ENCODE assay signal across 34 cellular contexts in genomic region chr9:69151506-69151905, GRCh38.
"Had no signal": no experiment of that assay in that cellular context is flagged by ENCODE, and none has a peak within 500 bp of the region (broad histone marks: within the 10 kb centered on the region; RNA-seq: fewer than 3 reads in every experiment).

No MANE protein-coding gene starts in this region.

- H3K4me1 Mint-ChIP-seq: activated CD4-positive, alpha-beta memory T cell treated with anti-CD3 and anti-CD28 coated beads, Interleukin-2, amount 10 ng/mL, durations not matched to agents 7 days and 5 days; activated CD4-positive, alpha-beta T cell treated with anti-CD3 and anti-CD28 coated beads, Interleukin-2, amount 10 ng/mL, durations not matched to agents 24 days and 14 days; activated naive CD4-positive, alpha-beta T cell treated with anti-CD3 and anti-CD28 coated beads, Interleukin-2, amount 10 ng/mL, durations not matched to agents 7 days and 5 days; activated naive CD4-positive, alpha-beta T cell treated with anti-CD3 and anti-CD28 coated beads, Interleukin-2, amount 50 U/mL, for 24 hours; activated naive CD8-positive, alpha-beta T cell treated with anti-CD3 and anti-CD28 coated beads, Interleukin-2, amount 10 ng/mL, durations not matched to agents 7 days and 5 days; activated naive CD8-positive, alpha-beta T cell treated with anti-CD3 and anti-CD28 coated beads, Interleukin-2, amount 50 U/mL, for 24 hours had no signal

- H3K9me3 Mint-ChIP-seq: activated CD4-positive, alpha-beta memory T cell treated with anti-CD3 and anti-CD28 coated beads, Interleukin-2, amount 10 ng/mL, durations not matched to agents 7 days and 5 days; activated CD4-positive, alpha-beta T cell treated with anti-CD3 and anti-CD28 coated beads, Interleukin-2, amount 10 ng/mL, durations not matched to agents 24 days and 14 days; activated naive CD4-positive, alpha-beta T cell treated with anti-CD3 and anti-CD28 coated beads, Interleukin-2, amount 10 ng/mL, durations not matched to agents 7 days and 5 days; activated naive CD4-positive, alpha-beta T cell treated with anti-CD3 and anti-CD28 coated beads, Interleukin-2, amount 50 U/mL, for 24 hours; activated naive CD8-positive, alpha-beta T cell treated with anti-CD3 and anti-CD28 coated beads, Interleukin-2, amount 10 ng/mL, durations not matched to agents 7 days and 5 days; activated naive CD8-positive, alpha-beta T cell treated with anti-CD3 and anti-CD28 coated beads, Interleukin-2, amount 50 U/mL, for 24 hours; activated T-cell treated with anti-CD3 and anti-CD28 coated beads, Interleukin-2, amount 50 U/mL, for 24 hours; activated T-helper 2 cell treated with anti-CD3 and anti-CD28 coated beads, Interferon-gamma antibody, Interleukin-2, Interleukin-4, amounts not matched to agents 10 μg/mL and 5 μg/mL and 100 μg/mL, durations not matched to agents 14 hours and 24 hours and 36 hours; T-helper 1 cell treated with Interleukin-12 subunit alpha and Interleukin-12 subunit beta and Interleukin-4 antibody, amounts not matched to agents 30 μg/mL and 1 μg/mL, for 36 hours; T-helper 2 cell treated with Interferon-gamma antibody and Interleukin-4, amounts not matched to agents 5 μg/mL and 100 μg/mL, for 36 hours had no signal

- H3K36me3 Mint-ChIP-seq: activated naive CD4-positive, alpha-beta T cell treated with anti-CD3 and anti-CD28 coated beads, Interleukin-2, amount 10 ng/mL, durations not matched to agents 7 days and 5 days; activated naive CD8-positive, alpha-beta T cell treated with anti-CD3 and anti-CD28 coated beads, Interleukin-2, amount 10 ng/mL, durations not matched to agents 7 days and 5 days had no signal

- H3K27me3 Mint-ChIP-seq: activated B cell treated with CpG ODN at 0.5 μM for 24 hours; activated CD4-positive, alpha-beta memory T cell treated with anti-CD3 and anti-CD28 coated beads, Interleukin-2, amount 10 ng/mL, durations not matched to agents 7 days and 5 days; activated naive CD4-positive, alpha-beta T cell treated with anti-CD3 and anti-CD28 coated beads, Interleukin-2, amount 10 ng/mL, durations not matched to agents 7 days and 5 days; activated naive CD4-positive, alpha-beta T cell treated with anti-CD3 and anti-CD28 coated beads, Interleukin-2, amount 50 U/mL, for 24 hours; activated naive CD8-positive, alpha-beta T cell; activated naive CD8-positive, alpha-beta T cell treated with anti-CD3 and anti-CD28 coated beads, Interleukin-2, amount 10 ng/mL, durations not matched to agents 7 days and 5 days; activated naive CD8-positive, alpha-beta T cell treated with anti-CD3 and anti-CD28 coated beads, Interleukin-2, amount 50 U/mL, for 24 hours; activated T-cell treated with anti-CD3 and anti-CD28 coated beads, Interleukin-2, amount 50 U/mL, for 24 hours had no signal

- ATAC-seq: activated CD8-positive, alpha-beta T cell treated with anti-CD3 and anti-CD28 coated beads, Interleukin-2, amount 10 ng/mL, durations not matched to agents 7 days and 5 days; activated naive CD8-positive, alpha-beta T cell treated with anti-CD3 and anti-CD28 coated beads, Interleukin-2, amount 50 U/mL, for 24 hours; body of pancreas had no signal

- H3K27me3 ChIP-seq: body of pancreas, brain microvascular endothelial cell, breast epithelium had no signal

- H3K36me3 ChIP-seq: brain microvascular endothelial cell, breast epithelium had no signal

- H3K27ac Mint-ChIP-seq: activated B cell treated with CpG ODN at 0.5 μM for 24 hours; activated CD4-positive, alpha-beta memory T cell treated with anti-CD3 and anti-CD28 coated beads, Interleukin-2, amount 10 ng/mL, durations not matched to agents 7 days and 5 days; activated CD4-positive, alpha-beta T cell treated with anti-CD3 and anti-CD28 coated beads, Interleukin-2, amount 10 ng/mL, durations not matched to agents 24 days and 14 days; activated CD8-positive, alpha-beta T cell treated with anti-CD3 and anti-CD28 coated beads, Interleukin-2, amount 10 ng/mL, durations not matched to agents 7 days and 5 days; activated naive CD4-positive, alpha-beta T cell treated with anti-CD3 and anti-CD28 coated beads, Interleukin-2, amount 10 ng/mL, durations not matched to agents 7 days and 5 days; activated naive CD4-positive, alpha-beta T cell treated with anti-CD3 and anti-CD28 coated beads, Interleukin-2, amount 50 U/mL, for 24 hours; activated naive CD8-positive, alpha-beta T cell; activated naive CD8-positive, alpha-beta T cell treated with anti-CD3 and anti-CD28 coated beads, Interleukin-2, amount 10 ng/mL, durations not matched to agents 7 days and 5 days; activated naive CD8-positive, alpha-beta T cell treated with anti-CD3 and anti-CD28 coated beads, Interleukin-2, amount 50 U/mL, for 24 hours; activated T-cell treated with anti-CD3 and anti-CD28 coated beads, Interleukin-2, amount 50 U/mL, for 24 hours; activated T-helper 2 cell treated with anti-CD3 and anti-CD28 coated beads, Interferon-gamma antibody, Interleukin-2, Interleukin-4, amounts not matched to agents 10 μg/mL and 5 μg/mL and 100 μg/mL, durations not matched to agents 14 hours and 24 hours and 36 hours; T-helper 1 cell treated with Interleukin-12 subunit alpha and Interleukin-12 subunit beta and Interleukin-4 antibody, amounts not matched to agents 30 μg/mL and 1 μg/mL, for 36 hours; T-helper 2 cell treated with Interferon-gamma antibody and Interleukin-4, amounts not matched to agents 5 μg/mL and 100 μg/mL, for 36 hours had no signal

- H3K9me3 ChIP-seq: body of pancreas, breast epithelium had no signal

- H3K4me3 Mint-ChIP-seq: activated B cell treated with CpG ODN at 0.5 μM for 24 hours; activated CD4-positive, alpha-beta memory T cell treated with anti-CD3 and anti-CD28 coated beads, Interleukin-2, amount 10 ng/mL, durations not matched to agents 7 days and 5 days; activated CD4-positive, alpha-beta T cell treated with anti-CD3 and anti-CD28 coated beads, Interleukin-2, amount 10 ng/mL, durations not matched to agents 24 days and 14 days; activated CD8-positive, alpha-beta T cell treated with anti-CD3 and anti-CD28 coated beads, Interleukin-2, amount 10 ng/mL, durations not matched to agents 7 days and 5 days; activated naive CD4-positive, alpha-beta T cell treated with anti-CD3 and anti-CD28 coated beads, Interleukin-2, amount 10 ng/mL, durations not matched to agents 7 days and 5 days; activated naive CD4-positive, alpha-beta T cell treated with anti-CD3 and anti-CD28 coated beads, Interleukin-2, amount 50 U/mL, for 24 hours; activated naive CD8-positive, alpha-beta T cell; activated naive CD8-positive, alpha-beta T cell treated with anti-CD3 and anti-CD28 coated beads, Interleukin-2, amount 10 ng/mL, durations not matched to agents 7 days and 5 days; activated naive CD8-positive, alpha-beta T cell treated with anti-CD3 and anti-CD28 coated beads, Interleukin-2, amount 50 U/mL, for 24 hours; activated T-cell treated with anti-CD3 and anti-CD28 coated beads, Interleukin-2, amount 50 U/mL, for 24 hours; T-helper 1 cell treated with Interleukin-12 subunit alpha and Interleukin-12 subunit beta and Interleukin-4 antibody, amounts not matched to agents 30 μg/mL and 1 μg/mL, for 36 hours; T-helper 2 cell treated with Interferon-gamma antibody and Interleukin-4, amounts not matched to agents 5 μg/mL and 100 μg/mL, for 36 hours had no signal

- DNase-seq: activated B cell treated with CpG ODN at 0.5 μM for 24 hours; activated CD4-positive, alpha-beta memory T cell treated with anti-CD3 and anti-CD28 coated beads, Interleukin-2, amount 10 ng/mL, durations not matched to agents 7 days and 5 days; activated CD4-positive, alpha-beta T cell treated with anti-CD3 and anti-CD28 coated beads for 4 hours; activated CD4-positive, alpha-beta T cell treated with anti-CD3 and anti-CD28 coated beads, Interleukin-2, amount 10 ng/mL, durations not matched to agents 24 days and 14 days; activated CD4-positive, alpha-beta T cell treated with anti-CD3 and anti-CD28 coated beads, Interleukin-2, amount 50 U/mL, for 1 hour; activated CD4-positive, alpha-beta T cell treated with anti-CD3 and anti-CD28 coated beads, Interleukin-2, amount 50 U/mL, for 4 hours; activated CD4-positive, CD25-positive, alpha-beta regulatory T cell treated with anti-CD3 and anti-CD28 coated beads, Interleukin-2, amount 50 U/mL, for 72 hours; activated CD8-positive, alpha-beta memory T cell treated with anti-CD3 and anti-CD28 coated beads for 24 hours; activated CD8-positive, alpha-beta memory T cell treated with anti-CD3 and anti-CD28 coated beads, Interleukin-2, amount 50 U/mL, for 4 hours; activated CD8-positive, alpha-beta T cell treated with anti-CD3 and anti-CD28 coated beads, Interleukin-2, amount 10 ng/mL, durations not matched to agents 7 days and 5 days; activated effector memory CD4-positive, alpha-beta T cell treated with Interleukin-2 at 50 U/mL for 16 hours; activated gamma-delta T cell; activated naive CD4-positive, alpha-beta T cell treated with anti-CD3 and anti-CD28 coated beads, Interleukin-2, amount 10 ng/mL, durations not matched to agents 7 days and 5 days; activated naive CD4-positive, alpha-beta T cell treated with Interleukin-2 at 50 U/mL for 16 hours; activated naive CD8-positive, alpha-beta T cell treated with anti-CD3 and anti-CD28 coated beads, Interleukin-2, amount 10 ng/mL, durations not matched to agents 7 days and 5 days; activated naive CD8-positive, alpha-beta T cell treated with anti-CD3 and anti-CD28 coated beads, Interleukin-2, amount 50 U/mL, for 24 hours; activated T-cell treated with anti-CD3 and anti-CD28 coated beads, Interleukin-2, amount 50 U/mL, for 24 hours; activated T-cell treated with anti-CD3 and anti-CD28 coated beads, Interleukin-2, amount 50 U/mL, for 48 hours; amygdala; anterior cingulate cortex; brain microvascular endothelial cell; central memory CD4-positive, alpha-beta T cell; SW 1271; T-helper 1 cell; T-helper 2 cell; T-helper 9 cell had no signal

- H3K27ac ChIP-seq: body of pancreas, brain microvascular endothelial cell, breast epithelium, VCaP had no signal

- H3K4me3 ChIP-seq: body of pancreas, breast epithelium had no signal
